Comparison of ENCODE assay signal across 20 cellular contexts in genomic region chr7:2649139-2649838, GRCh38. TPM values are rescaled to one million over a fixed set of nuclear protein-coding genes. Genes with fewer than 3 reads are reported as not detected.
"Had no signal": no experiment of that assay in that cellular context is flagged by ENCODE, and none has a peak within 500 bp of the region (broad histone marks: within the 10 kb centered on the region; RNA-seq: fewer than 3 reads in every experiment).

No MANE protein-coding gene starts in this region.

- FAIRE-seq: endometrium, frontal cortex, small intestine had no signal

- H3K9me3 ChIP-seq: mucosa of descending colon, ovary, stomach, thoracic aorta, transverse colon had no signal

- H3K4me3 Mint-ChIP-seq: natural killer cell, neural crest cell had no signal

- H3K27me3 ChIP-seq: ovary, stomach, transverse colon had no signal

- H3K4me3 ChIP-seq: mucosa of descending colon, ovary, stomach, thoracic aorta, transverse colon had no signal

- H3K9me3 Mint-ChIP-seq: natural killer cell, neural crest cell had no signal

- DNase-seq: cortex of kidney; effector memory CD4-positive, alpha-beta T cell; islet precursor cell; mammary epithelial cell; natural killer cell; nucleus accumbens; ovary; right cardiac atrium; small intestine; stimulated activated CD4-positive, alpha-beta T cell treated with anti-CD3 and anti-CD28 coated beads, Interleukin-12 subunit alpha, Interleukin-12 subunit beta, amount 100 ng/mL, for 4 hours; stimulated activated naive CD4-positive, alpha-beta T cell; stomach; transverse colon had no signal

- H3K36me3 Mint-ChIP-seq: natural killer cell had no signal

- H3K27ac ChIP-seq: ovary, stomach, thoracic aorta, transverse colon had no signal

- ATAC-seq: esophagus mucosa, left lobe of liver, mucosa of descending colon, natural killer cell, right cardiac atrium had no signal

- H3K36me3 ChIP-seq: ovary, transverse colon had no signal

RNA-seq across cellular contexts. Expression of gene AMZ1, which starts 38.7 kb away (rescaled TPM):
- total RNA-seq: neural crest cell had no signal
- polyA plus RNA-seq: stomach had no signal
